Comparison of ENCODE assay signal across 1 cellular context in the genomic region with DNA sequence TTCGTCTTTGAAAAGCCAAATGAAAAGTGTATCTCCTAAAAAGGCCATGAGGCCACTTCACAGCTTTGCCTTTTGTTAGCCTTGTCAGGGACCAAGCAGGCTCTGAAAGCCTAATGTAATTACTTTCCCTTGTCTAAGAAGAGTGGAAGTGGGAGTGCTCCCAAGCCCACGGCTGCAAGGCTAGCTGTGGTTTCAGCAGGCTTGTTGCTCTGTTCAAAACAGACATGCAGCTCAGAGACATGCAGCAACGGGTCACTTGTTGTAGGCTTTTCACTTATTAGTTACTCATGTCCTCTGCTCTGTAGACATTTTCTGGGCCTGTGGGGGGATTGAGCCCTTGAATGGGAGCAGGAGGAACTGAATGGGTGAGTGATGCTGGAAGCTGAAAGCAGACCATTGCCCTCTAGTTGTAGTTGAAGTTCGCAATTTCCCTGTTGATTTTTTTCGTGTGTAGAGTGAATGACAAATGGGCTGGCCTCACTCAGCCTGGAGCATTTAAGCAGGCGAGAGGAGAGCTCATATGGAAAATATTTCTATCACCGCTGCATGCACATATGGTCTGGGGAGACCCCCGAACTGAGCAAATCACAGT.
TF ChIP-seq lines count a peak whose summit lies in the region.

No MANE protein-coding gene starts in this region.

TF ChIP-seq in H1, 55 proteins besides CTCF, POLR2A, EP300 and RAD21:
- TF ChIP-seq BRCA1 (IDR thresholded peaks at IDR 0.05; ENCODE audit: low read depth, low read length) (no peak), KDM5A (IDR thresholded peaks at IDR 0.05; ENCODE audit: low read length) (no peak), ZNF274 (IDR thresholded peaks at IDR 0.05; ENCODE audit: borderline replicate concordance, extremely low read depth, low read length) (no peak), ASH2L (IDR thresholded peaks at IDR 0.05; ENCODE audit: low read length) (no peak), NRF1 (IDR thresholded peaks at IDR 0.05; ENCODE audit: low read depth, low read length) (no peak), SAP30 (IDR thresholded peaks at IDR 0.05; ENCODE audit: insufficient read depth, insufficient replicate concordance, low read length) (no peak), EGR1 (IDR thresholded peaks at IDR 0.05; ENCODE audit: borderline replicate concordance, low read depth, low read length) (no peak), SP4 (IDR thresholded peaks at IDR 0.05; ENCODE audit: low read length) (no peak), TEAD4 (IDR thresholded peaks at IDR 0.05; ENCODE audit: low read depth, low read length) (no peak), CHD2 (IDR thresholded peaks at IDR 0.05; ENCODE audit: low read length) (no peak), KDM4A (IDR thresholded peaks at IDR 0.05; ENCODE audit: low read depth, low read length, severe bottlenecking) (no peak), NANOG (IDR thresholded peaks at IDR 0.05; ENCODE audit: insufficient read depth, low read depth, low read length, poor library complexity, severe bottlenecking) (no peak), PHF8 (conservative IDR thresholded peaks at IDR 0.05; ENCODE audit: low read depth, low read length) (no peak), RFX5 (IDR thresholded peaks at IDR 0.05; ENCODE audit: borderline replicate concordance, low read depth, low read length) (no peak), TBP (IDR thresholded peaks at IDR 0.05; ENCODE audit: low read depth, low read length) (no peak)
- TF ChIP-seq, protein P1, sequence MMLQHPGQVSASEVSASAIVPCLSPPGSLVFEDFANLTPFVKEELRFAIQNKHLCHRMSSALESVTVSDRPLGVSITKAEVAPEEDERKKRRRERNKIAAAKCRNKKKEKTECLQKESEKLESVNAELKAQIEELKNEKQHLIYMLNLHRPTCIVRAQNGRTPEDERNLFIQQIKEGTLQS (IDR thresholded peaks at IDR 0.05; ENCODE audit: insufficient read depth, low read depth, low read length): no peak
- TF ChIP-seq, protein P2, sequence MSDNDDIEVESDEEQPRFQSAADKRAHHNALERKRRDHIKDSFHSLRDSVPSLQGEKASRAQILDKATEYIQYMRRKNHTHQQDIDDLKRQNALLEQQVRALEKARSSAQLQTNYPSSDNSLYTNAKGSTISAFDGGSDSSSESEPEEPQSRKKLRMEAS (IDR thresholded peaks at IDR 0.05): no peak
